In genomic region chr19:13974073-13974472, GRCh38 we compare ENCODE assay signal across 10 cellular contexts. TPM values are rescaled to one million over a fixed set of nuclear protein-coding genes. Genes with fewer than 3 reads are reported as not detected.
A peak's percentile ranks its signal among the peaks of the same experiment; 100 is the strongest.
DNase-seq lines count a peak whose midpoint lies in the region; ATAC-seq and TF ChIP-seq lines count a peak whose summit lies in the region.
"Had no signal": no experiment of that assay in that cellular context is flagged by ENCODE, and none has a peak within 500 bp of the region (broad histone marks: within the 10 kb centered on the region; RNA-seq: fewer than 3 reads in every experiment).

No MANE protein-coding gene starts in this region.

- H3K23ac ChIP-seq in mesenchymal stem cell (ENCODE audit: low read length in 2 of 2), result no peak overlapping the region

- H3K9me3 ChIP-seq in testis (no peaks in the 10 kb centered on the region), mesenchymal stem cell (ENCODE audit: control insufficient read depth, low read length) (no peaks in the 10 kb centered on the region), ascending aorta (no peaks in the 10 kb centered on the region)
- H3K9me3 ChIP-seq: thyroid gland had no signal

- no peak overlapping the region for H2AFZ ChIP-seq in mesenchymal stem cell (ENCODE audit: low read depth, low read length)

- H3K36me3 ChIP-seq in testis (ENCODE audit: low read depth, missing control alignments) (no peaks in the 10 kb centered on the region), mesenchymal stem cell (ENCODE audit: control insufficient read depth in 1 of 2, insufficient read depth in 2 of 2, low read depth in 1 of 2, low read length in 2 of 2) (peaks cover 24 to 63% of the 10 kb centered on the region in 2 experiments), ascending aorta (peaks cover 21 to 28% of the 10 kb centered on the region in 2 donors)

- H3K27ac Mint-ChIP-seq in activated T-cell treated with anti-CD3 and anti-CD28 coated beads, Interleukin-2, amount 50 U/mL, for 24 hours, result no peak overlapping the region
- H3K27ac Mint-ChIP-seq in activated B cell treated with CpG ODN at 0.5 μM for 24 hours, result no peak overlapping the region

- H2BK15ac ChIP-seq in mesenchymal stem cell (ENCODE audit: low read depth, poor library complexity, severe bottlenecking), result no peak overlapping the region

- H3K18ac ChIP-seq in mesenchymal stem cell (ENCODE audit: low read depth in 1 of 2, low read length in 2 of 2), result no peak overlapping the region

- CTCF ChIA-PET in activated B cell treated with CpG ODN at 0.5 μM for 24 hours (lab: Charles Lee), result no interaction called here

- no peaks in the 10 kb centered on the region for H3K9me3 Mint-ChIP-seq in activated T-cell treated with anti-CD3 and anti-CD28 coated beads, Interleukin-2, amount 50 U/mL, for 24 hours
- no peaks in the 10 kb centered on the region for H3K9me3 Mint-ChIP-seq in activated B cell treated with CpG ODN at 0.5 μM for 24 hours

- H2BK120ac ChIP-seq in mesenchymal stem cell (ENCODE audit: low read depth, low read length), result no peak overlapping the region

- H2BK5ac ChIP-seq in mesenchymal stem cell (ENCODE audit: low read depth, low read length, poor library complexity, severe bottlenecking), result no peak overlapping the region

- H3K9ac ChIP-seq in mesenchymal stem cell (ENCODE audit: low read length), result no peak overlapping the region

- TF ChIP-seq POLR2A in testis (IDR thresholded peaks at IDR 0.05), result no peak

- DNase-seq in activated T-cell treated with anti-CD3 and anti-CD28 coated beads, Interleukin-2, amount 50 U/mL, for 24 hours, result peak; percentile 53
- DNase-seq in activated T-cell treated with anti-CD3 and anti-CD28 coated beads for 4 hours (no peak), activated B cell treated with CpG ODN at 0.5 μM for 24 hours (no peak), foreskin keratinocyte (peak; percentile 76 to 90), testis (peak; percentile 31), mesenchymal stem cell (no peak), ascending aorta (ENCODE audit: low spot score in 2 of 2) (no peak)

- no peak overlapping the region for H3K4me3 Mint-ChIP-seq in activated T-cell treated with anti-CD3 and anti-CD28 coated beads, Interleukin-2, amount 50 U/mL, for 24 hours
- H3K4me3 Mint-ChIP-seq in activated B cell treated with CpG ODN at 0.5 μM for 24 hours, result no peak overlapping the region

- ATAC-seq in activated B cell treated with CpG ODN at 0.5 μM for 24 hours (ENCODE audit: low read depth), result peak; percentile 37
- peak; percentile 88 for ATAC-seq in foreskin keratinocyte
- no peak for ATAC-seq in GM21717 (IDR thresholded peaks at IDR 0.05; ENCODE audit: unreplicated experiment)

- H2BK12ac ChIP-seq in mesenchymal stem cell (ENCODE audit: low read length in 2 of 2), result no peak overlapping the region

- no peaks in the 10 kb centered on the region for H3K27me3 Mint-ChIP-seq in activated T-cell treated with anti-CD3 and anti-CD28 coated beads, Interleukin-2, amount 50 U/mL, for 24 hours
- no peaks in the 10 kb centered on the region for H3K27me3 Mint-ChIP-seq in activated B cell treated with CpG ODN at 0.5 μM for 24 hours

- H3K4me1 Mint-ChIP-seq in activated T-cell treated with anti-CD3 and anti-CD28 coated beads, Interleukin-2, amount 50 U/mL, for 24 hours (ENCODE audit: low read depth), result peaks cover 13% of the 10 kb centered on the region
- H3K4me1 Mint-ChIP-seq in activated B cell treated with CpG ODN at 0.5 μM for 24 hours, result peaks cover 8% of the 10 kb centered on the region

- no peak overlapping the region for H4K8ac ChIP-seq in mesenchymal stem cell (ENCODE audit: low read length)

- no peak for TF ChIP-seq CTCF in activated B cell treated with CpG ODN at 0.5 μM for 24 hours (IDR thresholded peaks at IDR 0.05)
- TF ChIP-seq CTCF in foreskin keratinocyte (conservative IDR thresholded peaks at IDR 0.05), result no peak
- TF ChIP-seq CTCF in testis (IDR thresholded peaks at IDR 0.05), result no peak
- TF ChIP-seq CTCF in ascending aorta (IDR thresholded peaks at IDR 0.05), result no peak

- no peak overlapping the region for H3K4ac ChIP-seq in mesenchymal stem cell (ENCODE audit: low read depth in 1 of 2, low read length in 2 of 2)

- H3K14ac ChIP-seq in mesenchymal stem cell (ENCODE audit: low read length in 2 of 2), result no peak overlapping the region

- H3K4me1 ChIP-seq in foreskin keratinocyte, result no peaks in the 10 kb centered on the region
- peaks cover 5% of the 10 kb centered on the region for H3K4me1 ChIP-seq in testis
- peaks cover 14% of the 10 kb centered on the region for H3K4me1 ChIP-seq in mesenchymal stem cell (ENCODE audit: control insufficient read depth, insufficient read depth, low read depth, low read length)
- H3K4me1 ChIP-seq in ascending aorta, result peaks cover 4 to 11% of the 10 kb centered on the region in 2 donors

- POLR2A ChIA-PET in activated B cell treated with CpG ODN at 0.5 μM for 24 hours (lab: Charles Lee), result no interaction called here

- H2AK5ac ChIP-seq in mesenchymal stem cell (ENCODE audit: low read length, severe bottlenecking), result no peak overlapping the region

- H3K27ac ChIP-seq in foreskin keratinocyte (peak overlapping the region; percentile 50), testis (no peak overlapping the region), mesenchymal stem cell (ENCODE audit: low read length, poor library complexity, severe bottlenecking) (no peak overlapping the region), ascending aorta (no peak overlapping the region)
- H3K27ac ChIP-seq: C4-2B, thyroid gland had no signal

- peaks cover 53% of the 10 kb centered on the region for H3K36me3 Mint-ChIP-seq in activated T-cell treated with anti-CD3 and anti-CD28 coated beads, Interleukin-2, amount 50 U/mL, for 24 hours (ENCODE audit: low read depth)
- H3K36me3 Mint-ChIP-seq in activated B cell treated with CpG ODN at 0.5 μM for 24 hours (ENCODE audit: low read depth), result peaks cover 38% of the 10 kb centered on the region

- peaks cover 3% of the 10 kb centered on the region for H3K79me1 ChIP-seq in mesenchymal stem cell (replicated peaks; ENCODE audit: low read length, poor library complexity, severe bottlenecking)

- H3K4me2 ChIP-seq in mesenchymal stem cell (ENCODE audit: low read length, poor library complexity, severe bottlenecking), result no peak overlapping the region

- H3K27me3 ChIP-seq in foreskin keratinocyte (no peaks in the 10 kb centered on the region), testis (no peaks in the 10 kb centered on the region), mesenchymal stem cell (ENCODE audit: control insufficient read depth in 1 of 2, insufficient read depth in 1 of 2, low read length in 2 of 2) (peaks cover 0 to 2% of the 10 kb centered on the region in 2 experiments), ascending aorta (no peaks in the 10 kb centered on the region)
- H3K27me3 ChIP-seq: thyroid gland had no signal

- intact Hi-C loops in activated B cell treated with CpG ODN at 0.5 μM for 24 hours (cut with micrococcal nuclease), result no loop called here
- intact Hi-C loops in testis (cut with DNase I; ENCODE audit: low total_unique reads), result no loop called here
- intact Hi-C loops in ascending aorta (cut with DNase I), result no loop called here

- WGBS in testis, 2 donors, result 72% methylated on average over 12 of the region's 12 CpGs
- WGBS in mesenchymal stem cell, result 66% methylated on average over 12 of the region's 12 CpGs

- H4K91ac ChIP-seq in mesenchymal stem cell (ENCODE audit: low read length), result no peak overlapping the region

- H3K4me3 ChIP-seq in testis (no peak overlapping the region), mesenchymal stem cell (ENCODE audit: insufficient read depth in 1 of 2, low read depth in 1 of 2, low read length in 2 of 2) (no peak overlapping the region), ascending aorta (no peak overlapping the region)
- H3K4me3 ChIP-seq: thyroid gland had no signal

RNA-seq across cellular contexts. Expression of gene DCAF15, which starts 21.8 kb away (rescaled TPM):
- total RNA-seq in activated B cell treated with CpG ODN at 0.5 μM for 24 hours, result 71.4 and 83.4 TPM in 2 replicates
- total RNA-seq in foreskin keratinocyte, result 32.6 and 33.9 TPM in 2 replicates
- 37.1 and 42.8 TPM in 2 replicates for polyA plus RNA-seq in foreskin keratinocyte
- 10 to 100 TPM; 79.3 to 82.6 TPM for total RNA-seq in testis
- 151 TPM for polyA plus RNA-seq in testis (ENCODE audit: insufficient read depth, low read depth, low replicate concordance)
- polyA plus RNA-seq in mesenchymal stem cell (2013, experiment 1 of 2), result 14.8 TPM
- polyA plus RNA-seq in mesenchymal stem cell (2013, experiment 2 of 2), result 14.2 TPM
- 35.0 TPM for total RNA-seq in ascending aorta

RNA-seq across cellular contexts. Expression of gene RFX1, which starts 32.0 kb away (rescaled TPM):
- total RNA-seq in activated B cell treated with CpG ODN at 0.5 μM for 24 hours (19.0 and 19.9 TPM in 2 replicates), foreskin keratinocyte (4.2 and 4.6 TPM in 2 replicates), testis (10 to 100 TPM; 18.3 to 24.2 TPM), ascending aorta (3.3 TPM)
- polyA plus RNA-seq in foreskin keratinocyte (3.2 and 3.7 TPM in 2 replicates), testis (ENCODE audit: insufficient read depth, low read depth, low replicate concordance) (40.9 TPM)
- polyA plus RNA-seq in mesenchymal stem cell (2013, experiment 1 of 2), result 6.8 TPM
- 6.4 TPM for polyA plus RNA-seq in mesenchymal stem cell (2013, experiment 2 of 2)

RNA-seq across cellular contexts. Expression of gene PODNL1, which starts 35.9 kb away (rescaled TPM):
- total RNA-seq in activated B cell treated with CpG ODN at 0.5 μM for 24 hours (0.44 TPM in 1 of 2 replicates, not detected in the other), foreskin keratinocyte (0.28 and 0.44 TPM in 2 replicates), testis (10 to 100 TPM; 12.6 to 14.6 TPM), ascending aorta (12.9 TPM)
- polyA plus RNA-seq in foreskin keratinocyte (0.39 and 0.99 TPM in 2 replicates), testis (ENCODE audit: insufficient read depth, low read depth, low replicate concordance) (5.8 TPM)
- polyA plus RNA-seq in mesenchymal stem cell (2013, experiment 1 of 2), result 4.7 TPM
- 3.7 TPM for polyA plus RNA-seq in mesenchymal stem cell (2013, experiment 2 of 2)

RNA-seq across cellular contexts. Expression of gene RLN3, which starts 53.9 kb away (rescaled TPM):
- total RNA-seq in activated B cell treated with CpG ODN at 0.5 μM for 24 hours (not detected in 2 replicates), foreskin keratinocyte (not detected in 2 replicates), testis (not detected), ascending aorta (not detected)
- polyA plus RNA-seq in foreskin keratinocyte (not detected in 2 replicates), testis (ENCODE audit: insufficient read depth, low read depth, low replicate concordance) (1.7 TPM)
- polyA plus RNA-seq in mesenchymal stem cell (2013, experiment 1 of 2), result not detected
- not detected for polyA plus RNA-seq in mesenchymal stem cell (2013, experiment 2 of 2)
- total RNA-seq: thyroid gland had no signal

RNA-seq across cellular contexts. Expression of gene IL27RA, which starts 57.5 kb away (rescaled TPM):
- 34.5 and 34.6 TPM in 2 replicates for total RNA-seq in activated B cell treated with CpG ODN at 0.5 μM for 24 hours
- 7.8 and 8.3 TPM in 2 replicates for total RNA-seq in foreskin keratinocyte
- polyA plus RNA-seq in foreskin keratinocyte, result 6.5 and 6.7 TPM in 2 replicates
- 1 to 10 TPM; 3.5 to 4.9 TPM for total RNA-seq in testis
- polyA plus RNA-seq in testis (ENCODE audit: insufficient read depth, low read depth, low replicate concordance), result 5.2 TPM
- 7.5 TPM for polyA plus RNA-seq in mesenchymal stem cell (2013, experiment 1 of 2)
- polyA plus RNA-seq in mesenchymal stem cell (2013, experiment 2 of 2), result 7.9 TPM
- total RNA-seq in ascending aorta, result 4.2 TPM

Comparison
In these comparisons a context has a peak if more than half of its experiments do, and no peak if none do; other contexts are left out.
1. DNase-seq: peak in activated T-cell treated with anti-CD3 and anti-CD28 coated beads, Interleukin-2, amount 50 U/mL, for 24 hours (single experiment), foreskin keratinocyte (2 of 2) and testis (single experiment); none in activated T-cell treated with anti-CD3 and anti-CD28 coated beads for 4 hours (single experiment), activated B cell treated with CpG ODN at 0.5 μM for 24 hours (single experiment), mesenchymal stem cell (single experiment) and ascending aorta (0 of 2).